In the genomic region with DNA sequence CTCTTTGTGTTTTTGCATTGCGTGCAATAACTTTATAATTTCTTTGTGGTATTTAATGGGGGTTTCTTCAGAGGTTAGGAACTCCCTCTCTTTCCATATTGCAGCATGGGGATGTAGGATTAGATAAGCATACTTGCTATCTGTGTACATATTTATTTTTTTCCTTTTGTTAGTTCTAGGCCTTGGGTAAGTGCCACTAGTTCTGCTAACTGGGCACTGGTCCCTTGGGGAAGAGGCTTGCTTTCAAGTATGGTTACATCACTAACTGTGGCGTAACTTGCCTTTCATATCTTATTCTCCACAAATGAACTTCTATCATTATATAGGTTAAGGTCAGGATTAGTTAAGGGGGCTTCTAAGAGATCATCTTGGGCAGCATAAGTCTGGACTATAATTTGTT, we compare ENCODE assay signal across 2 cellular contexts.
TF ChIP-seq lines count a peak whose summit lies in the region.

No MANE protein-coding gene starts in this region.

TF ChIP-seq in liver, 16 proteins besides CTCF, POLR2A, EP300 and RAD21 (continued from another document):
- TF ChIP-seq, protein P1, sequence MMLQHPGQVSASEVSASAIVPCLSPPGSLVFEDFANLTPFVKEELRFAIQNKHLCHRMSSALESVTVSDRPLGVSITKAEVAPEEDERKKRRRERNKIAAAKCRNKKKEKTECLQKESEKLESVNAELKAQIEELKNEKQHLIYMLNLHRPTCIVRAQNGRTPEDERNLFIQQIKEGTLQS (IDR thresholded peaks at IDR 0.05): peak; percentile 64
- TF ChIP-seq YY1 (IDR thresholded peaks at IDR 0.05): peak; percentile 33
- TF ChIP-seq JUND (IDR thresholded peaks at IDR 0.05): no peak
- TF ChIP-seq, protein P2, sequence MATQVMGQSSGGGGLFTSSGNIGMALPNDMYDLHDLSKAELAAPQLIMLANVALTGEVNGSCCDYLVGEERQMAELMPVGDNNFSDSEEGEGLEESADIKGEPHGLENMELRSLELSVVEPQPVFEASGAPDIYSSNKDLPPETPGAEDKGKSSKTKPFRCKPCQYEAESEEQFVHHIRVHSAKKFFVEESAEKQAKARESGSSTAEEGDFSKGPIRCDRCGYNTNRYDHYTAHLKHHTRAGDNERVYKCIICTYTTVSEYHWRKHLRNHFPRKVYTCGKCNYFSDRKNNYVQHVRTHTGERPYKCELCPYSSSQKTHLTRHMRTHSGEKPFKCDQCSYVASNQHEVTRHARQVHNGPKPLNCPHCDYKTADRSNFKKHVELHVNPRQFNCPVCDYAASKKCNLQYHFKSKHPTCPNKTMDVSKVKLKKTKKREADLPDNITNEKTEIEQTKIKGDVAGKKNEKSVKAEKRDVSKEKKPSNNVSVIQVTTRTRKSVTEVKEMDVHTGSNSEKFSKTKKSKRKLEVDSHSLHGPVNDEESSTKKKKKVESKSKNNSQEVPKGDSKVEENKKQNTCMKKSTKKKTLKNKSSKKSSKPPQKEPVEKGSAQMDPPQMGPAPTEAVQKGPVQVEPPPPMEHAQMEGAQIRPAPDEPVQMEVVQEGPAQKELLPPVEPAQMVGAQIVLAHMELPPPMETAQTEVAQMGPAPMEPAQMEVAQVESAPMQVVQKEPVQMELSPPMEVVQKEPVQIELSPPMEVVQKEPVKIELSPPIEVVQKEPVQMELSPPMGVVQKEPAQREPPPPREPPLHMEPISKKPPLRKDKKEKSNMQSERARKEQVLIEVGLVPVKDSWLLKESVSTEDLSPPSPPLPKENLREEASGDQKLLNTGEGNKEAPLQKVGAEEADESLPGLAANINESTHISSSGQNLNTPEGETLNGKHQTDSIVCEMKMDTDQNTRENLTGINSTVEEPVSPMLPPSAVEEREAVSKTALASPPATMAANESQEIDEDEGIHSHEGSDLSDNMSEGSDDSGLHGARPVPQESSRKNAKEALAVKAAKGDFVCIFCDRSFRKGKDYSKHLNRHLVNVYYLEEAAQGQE (IDR thresholded peaks at IDR 0.05): no peak
- TF ChIP-seq FOXA2 (IDR thresholded peaks at IDR 0.05): peak; percentile 60
- TF ChIP-seq SP1 (IDR thresholded peaks at IDR 0.05): peak; percentile 31
- no peak for TF ChIP-seq TAF1 (conservative IDR thresholded peaks at IDR 0.05)

TF ChIP-seq in HepG2, 621 proteins besides CTCF, POLR2A, EP300 and RAD21 (continued from another document):
- no peak for TF ChIP-seq NONO (IDR thresholded peaks at IDR 0.05)
- no peak for TF ChIP-seq NONO (CRISPR knock-in tag; conservative IDR thresholded peaks at IDR 0.05)
- TF ChIP-seq PHB2 (IDR thresholded peaks at IDR 0.05; ENCODE audit: partially characterized antibody): no peak
- no peak for TF ChIP-seq ZNF557 (CRISPR knock-in tag; IDR thresholded peaks at IDR 0.05)
- TF ChIP-seq, protein P3, sequence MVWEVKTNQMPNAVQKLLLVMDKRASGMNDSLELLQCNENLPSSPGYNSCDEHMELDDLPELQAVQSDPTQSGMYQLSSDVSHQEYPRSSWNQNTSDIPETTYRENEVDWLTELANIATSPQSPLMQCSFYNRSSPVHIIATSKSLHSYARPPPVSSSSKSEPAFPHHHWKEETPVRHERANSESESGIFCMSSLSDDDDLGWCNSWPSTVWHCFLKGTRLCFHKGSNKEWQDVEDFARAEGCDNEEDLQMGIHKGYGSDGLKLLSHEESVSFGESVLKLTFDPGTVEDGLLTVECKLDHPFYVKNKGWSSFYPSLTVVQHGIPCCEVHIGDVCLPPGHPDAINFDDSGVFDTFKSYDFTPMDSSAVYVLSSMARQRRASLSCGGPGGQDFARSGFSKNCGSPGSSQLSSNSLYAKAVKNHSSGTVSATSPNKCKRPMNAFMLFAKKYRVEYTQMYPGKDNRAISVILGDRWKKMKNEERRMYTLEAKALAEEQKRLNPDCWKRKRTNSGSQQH (CRISPR knock-in tag; IDR thresholded peaks at IDR 0.05; ENCODE audit: low read depth): no peak
